In the genomic region with DNA sequence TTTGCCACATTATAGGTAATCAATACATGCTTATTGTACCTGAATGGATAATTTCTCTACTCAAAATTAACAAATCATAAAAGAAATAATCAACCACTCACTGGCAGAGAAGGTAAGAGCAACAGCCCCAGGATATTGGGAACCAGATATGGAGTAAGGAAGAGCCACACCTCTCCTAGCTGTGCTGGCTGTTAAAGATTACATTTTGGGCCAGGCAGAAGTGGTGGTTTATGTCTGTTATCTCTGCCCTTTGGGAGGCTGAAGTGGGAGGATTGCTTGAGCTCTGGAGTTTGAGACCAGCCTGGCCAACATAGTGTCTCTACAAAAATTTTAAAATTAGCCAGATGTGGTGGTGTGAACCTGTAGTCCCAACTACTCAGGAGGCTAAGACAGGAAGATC, we compare ENCODE assay signal across 34 cellular contexts. TPM values are rescaled to one million over a fixed set of nuclear protein-coding genes. Genes with fewer than 3 reads are reported as not detected.
"Had no signal": no experiment of that assay in that cellular context is flagged by ENCODE, and none has a peak within 500 bp of the region (broad histone marks: within the 10 kb centered on the region; RNA-seq: fewer than 3 reads in every experiment).

No MANE protein-coding gene starts in this region.

- DNase-seq: activated CD4-positive, alpha-beta memory T cell treated with anti-CD3 and anti-CD28 coated beads, Interleukin-2, amount 10 ng/mL, durations not matched to agents 7 days and 5 days; activated CD4-positive, alpha-beta T cell treated with anti-CD3 and anti-CD28 coated beads for 1 hour; activated CD4-positive, alpha-beta T cell treated with anti-CD3 and anti-CD28 coated beads for 36 hours; activated CD4-positive, alpha-beta T cell treated with anti-CD3 and anti-CD28 coated beads for 48 hours; activated CD4-positive, alpha-beta T cell treated with anti-CD3 and anti-CD28 coated beads, Interleukin-2, amount 10 ng/mL, durations not matched to agents 7 days and 5 days; activated CD4-positive, alpha-beta T cell treated with anti-CD3 and anti-CD28 coated beads, Interleukin-2, amount 50 U/mL, for 48 hours; activated CD4-positive, CD25-positive, alpha-beta regulatory T cell; activated CD8-positive, alpha-beta memory T cell treated with anti-CD3 and anti-CD28 coated beads for 24 hours; activated CD8-positive, alpha-beta memory T cell treated with anti-CD3 and anti-CD28 coated beads, Interleukin-2, amount 10 ng/mL, durations not matched to agents 7 days and 5 days; activated CD8-positive, alpha-beta memory T cell treated with anti-CD3 and anti-CD28 coated beads, Interleukin-2, amount 50 U/mL, for 48 hours; activated CD8-positive, alpha-beta T cell treated with anti-CD3 and anti-CD28 coated beads, Interleukin-2, amount 10 ng/mL, durations not matched to agents 7 days and 5 days; activated effector memory CD4-positive, alpha-beta T cell treated with Interleukin-2 at 50 U/mL for 16 hours; activated gamma-delta T cell; activated naive CD4-positive, alpha-beta T cell treated with anti-CD3 and anti-CD28 coated beads, Interleukin-2, amount 10 ng/mL, durations not matched to agents 7 days and 5 days; activated naive CD4-positive, alpha-beta T cell treated with Interleukin-2 at 50 U/mL for 16 hours; activated naive CD8-positive, alpha-beta T cell treated with anti-CD3 and anti-CD28 coated beads, Interleukin-2, amount 10 ng/mL, durations not matched to agents 7 days and 5 days; activated naive CD8-positive, alpha-beta T cell treated with anti-CD3 and anti-CD28 coated beads, Interleukin-2, amount 50 U/mL, for 24 hours; activated T-cell treated with anti-CD3 and anti-CD28 coated beads, Interleukin-2, amount 50 U/mL, for 24 hours; activated T-cell treated with anti-CD3 and anti-CD28 coated beads, Interleukin-2, amount 50 U/mL, for 48 hours; amygdala; anterior cingulate cortex; caudate nucleus; cerebellar nuclear complex; T-helper 1 cell; T-helper 2 cell; T-helper 9 cell; WERI-Rb-1 had no signal

- ATAC-seq: activated CD4-positive, alpha-beta T cell treated with anti-CD3 and anti-CD28 coated beads for 36 hours; activated CD4-positive, CD25-positive, alpha-beta regulatory T cell treated with anti-CD3 and anti-CD28 coated beads, Interleukin-2, amount 50 U/mL, for 24 hours; activated CD8-positive, alpha-beta memory T cell treated with anti-CD3 and anti-CD28 coated beads, Interleukin-2, amount 10 ng/mL, durations not matched to agents 7 days and 5 days; activated CD8-positive, alpha-beta T cell treated with anti-CD3 and anti-CD28 coated beads, Interleukin-2, amount 10 ng/mL, durations not matched to agents 7 days and 5 days; activated naive CD8-positive, alpha-beta T cell treated with anti-CD3 and anti-CD28 coated beads, Interleukin-2, amount 50 U/mL, for 24 hours; WTC11 had no signal

- H3K9me3 ChIP-seq: ascending aorta had no signal

- H3K36me3 ChIP-seq: ascending aorta, cardiac muscle cell, WERI-Rb-1 had no signal

- H3K4me1 ChIP-seq: ascending aorta had no signal

- H3K27me3 ChIP-seq: ascending aorta, cardiac muscle cell had no signal

- FAIRE-seq: bronchial epithelial cell had no signal

- H3K27ac ChIP-seq: ascending aorta, cardiac muscle cell, WERI-Rb-1 had no signal

- H3K4me3 ChIP-seq: ascending aorta, cardiac muscle cell had no signal

RNA-seq across cellular contexts. Expression of gene BHMT, which starts 56.4 kb away (rescaled TPM):
- total RNA-seq: activated CD4-positive, alpha-beta memory T cell treated with anti-CD3 and anti-CD28 coated beads, Interleukin-2, amount 10 ng/mL, durations not matched to agents 7 days and 5 days; activated CD4-positive, alpha-beta T cell treated with anti-CD3 and anti-CD28 coated beads for 36 hours; activated CD4-positive, alpha-beta T cell treated with anti-CD3 and anti-CD28 coated beads, Interleukin-2, amount 10 ng/mL, durations not matched to agents 7 days and 5 days; activated CD8-positive, alpha-beta memory T cell treated with anti-CD3 and anti-CD28 coated beads, Interleukin-2, amount 10 ng/mL, durations not matched to agents 7 days and 5 days; activated CD8-positive, alpha-beta T cell treated with anti-CD3 and anti-CD28 coated beads, Interleukin-2, amount 10 ng/mL, durations not matched to agents 7 days and 5 days; activated naive CD8-positive, alpha-beta T cell treated with anti-CD3 and anti-CD28 coated beads, Interleukin-2, amount 10 ng/mL, durations not matched to agents 7 days and 5 days; activated T-helper 2 cell treated with anti-CD3 and anti-CD28 coated beads, Interferon-gamma antibody, Interleukin-2, Interleukin-4, amounts not matched to agents 10 μg/mL and 5 μg/mL and 100 μg/mL, durations not matched to agents 14 hours and 24 hours and 36 hours; ascending aorta; bronchial epithelial cell; cardiac muscle cell; chondrocyte had no signal
